ENCODE assay signal across 8 cellular contexts in genomic region chr1:225911207-225912130, GRCh38. TPM values are rescaled to one million over a fixed set of nuclear protein-coding genes. Genes with fewer than 3 reads are reported as not detected.
DNase-seq lines count a peak whose midpoint lies in the region; ATAC-seq and TF ChIP-seq lines count a peak whose summit lies in the region.

No MANE protein-coding gene starts in this region.

- no peaks in the 10 kb centered on the region for H3K9me3 ChIP-seq in lung (ENCODE audit: control insufficient read depth in 2 of 2, insufficient read depth in 1 of 2, low read length in 1 of 2)

- WGBS in lung, 2 donors: 38 to 47% methylated on average over 52 of the region's 52 CpGs

- peak; percentile 59 for ATAC-seq in HG02973 (IDR thresholded peaks at IDR 0.05; ENCODE audit: unreplicated experiment)
- peak; percentile 93 for ATAC-seq in lung (ENCODE audit: insufficient read depth, low FRiP score)

- peak; percentile 81 for DNase-seq in GM10266 (ENCODE audit: extremely low spot score)
- peak; percentile 59 for DNase-seq in activated CD4-positive, alpha-beta T cell treated with anti-CD3 and anti-CD28 coated beads for 1 hour
- no peak for DNase-seq in coronary artery (ENCODE audit: low spot score)
- peak; percentile 57 for DNase-seq in lung (ENCODE audit: low spot score)
- DNase-seq in stimulated activated CD8-positive, alpha-beta memory T cell treated with anti-CD3 and anti-CD28 coated beads, Interleukin-15, amount 100 ng/mL, for 24 hours (ENCODE audit: low read depth): peak; percentile 58
- no peak for DNase-seq in OCI-M2 (lab: John Stamatoyannopoulos, UW; ENCODE audit: unreplicated experiment)
- no peak for DNase-seq in SIG-M5 treated with dmso at 0.1 percent for 504 hours (lab: John Stamatoyannopoulos, UW; ENCODE audit: unreplicated experiment)

- H3K27ac ChIP-seq in coronary artery (no peak overlapping the region), lung (ENCODE audit: low read depth in 1 of 2, low read length in 1 of 2) (no peak overlapping the region)

- H3K27me3 ChIP-seq in lung (ENCODE audit: control insufficient read depth, insufficient read depth): no peaks in the 10 kb centered on the region

- H3K4me1 ChIP-seq in lung (ENCODE audit: control insufficient read depth in 2 of 2, insufficient read depth in 2 of 2, low read length in 2 of 2): peaks cover 0 to 3% of the 10 kb centered on the region in 2 donors

- H3K36me3 ChIP-seq in lung (ENCODE audit: control insufficient read depth in 2 of 2, insufficient read depth in 2 of 2, low read length in 2 of 2): peaks cover 0 to 7% of the 10 kb centered on the region in 2 donors

- TF ChIP-seq CTCF in GM10266 (IDR thresholded peaks at IDR 0.05; ENCODE audit: control insufficient read depth, insufficient read depth, low read depth, missing control alignments) (peak; percentile 83), coronary artery (IDR thresholded peaks at IDR 0.05) (peak; percentile 87), lung (IDR thresholded peaks at IDR 0.05; ENCODE audit: control extremely low read depth, extremely low read depth) (peak; percentile 50)

- H3K4me3 ChIP-seq in coronary artery (peak overlapping the region; percentile 51), lung (no peak overlapping the region)

RNA-seq across cellular contexts. Expression of gene PYCR2, which starts 12.6 kb away (rescaled TPM):
- total RNA-seq in lung: 10 to 100 TPM; 32.6 to 85.4 TPM
- 100 to 1,000 TPM in 1 of 2 donors, 10 to 100 TPM in 1; 84.1 to 105 TPM for polyA plus RNA-seq in lung

RNA-seq across cellular contexts. Expression of gene LEFTY1, which starts 22.5 kb away (rescaled TPM):
- total RNA-seq in lung: 1 to 10 TPM in 1 of 2 donors, under 1 TPM in 1; 0.40 to 2.1 TPM
- under 1 TPM; 0.12 to 0.29 TPM for polyA plus RNA-seq in lung

RNA-seq across cellular contexts. Expression of gene TMEM63A, which starts 29.3 kb away (rescaled TPM):
- 100 to 1,000 TPM in 1 of 2 donors, 10 to 100 TPM in 1; 95.5 to 108 TPM for total RNA-seq in lung
- polyA plus RNA-seq in lung: 10 to 100 TPM; 26.1 to 50.6 TPM

RNA-seq across cellular contexts. Expression of gene LEFTY2, which starts 29.6 kb away (rescaled TPM):
- under 1 TPM; 0.48 to 0.52 TPM for total RNA-seq in lung
- under 1 TPM; 0.11 to 0.22 TPM for polyA plus RNA-seq in lung

Comparison
In these comparisons a context has a peak if more than half of its experiments do, and no peak if none do; other contexts are left out.
1. DNase-seq: peak in GM10266 (single experiment), activated CD4-positive, alpha-beta T cell treated with anti-CD3 and anti-CD28 coated beads for 1 hour (single experiment), lung (single experiment) and stimulated activated CD8-positive, alpha-beta memory T cell treated with anti-CD3 and anti-CD28 coated beads, Interleukin-15, amount 100 ng/mL, for 24 hours (single experiment); none in coronary artery (single experiment), OCI-M2 (single experiment) and SIG-M5 treated with dmso at 0.1 percent for 504 hours (single experiment).
2. Peak in every context shown above with its lines, with median percentiles within 50 percentile points of each other: CTCF ChIP-seq.